ENCODE assay signal across 8 cellular contexts in the genomic region with DNA sequence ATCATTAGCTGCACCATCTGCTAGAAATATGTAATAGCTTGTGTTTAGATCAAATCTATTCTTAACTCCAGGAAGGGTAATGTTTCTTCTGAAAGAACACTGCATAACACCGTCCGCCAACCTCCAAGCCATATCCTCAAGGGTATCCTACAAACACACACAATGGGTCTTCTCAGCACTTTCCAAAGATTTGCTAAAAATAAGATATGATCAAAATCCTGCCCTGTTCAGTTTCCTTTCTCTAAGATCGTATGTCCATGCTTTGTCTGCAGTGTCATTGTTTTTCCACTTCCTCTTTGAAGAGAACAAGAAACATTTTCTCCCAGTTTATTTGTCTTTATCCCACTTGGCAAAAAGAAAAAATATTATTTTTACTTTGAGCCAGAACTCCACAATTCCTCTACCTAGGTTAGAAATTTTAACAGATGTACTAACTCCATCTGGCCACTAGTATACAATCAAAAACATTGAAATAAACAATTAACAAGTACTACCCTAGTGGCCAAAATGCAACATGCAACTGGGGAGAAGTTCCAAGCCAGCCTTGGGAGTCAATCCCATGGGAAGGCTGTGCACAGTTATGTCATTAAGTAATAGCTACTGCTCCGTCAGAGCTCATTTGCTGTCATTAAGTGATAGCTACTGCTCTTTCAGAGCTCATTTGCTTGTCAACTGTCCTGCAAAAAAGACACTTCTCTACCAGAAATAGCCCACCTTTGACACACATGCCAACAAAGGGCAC. TPM values are rescaled to one million over a fixed set of nuclear protein-coding genes. Genes with fewer than 3 reads are reported as not detected.
DNase-seq lines count a peak whose midpoint lies in the region; ATAC-seq, FAIRE-seq and TF ChIP-seq lines count a peak whose summit lies in the region.

No MANE protein-coding gene starts in this region.

- no peak overlapping the region for H3K4me3 Mint-ChIP-seq in progenitor cell of endocrine pancreas (ENCODE audit: low read depth)

- H3K4me1 Mint-ChIP-seq in progenitor cell of endocrine pancreas (ENCODE audit: low read depth) = no peaks in the 10 kb centered on the region

- H3K4me3 ChIP-seq in right atrium auricular region (no peak overlapping the region), dorsolateral prefrontal cortex (peak overlapping the region in 1 of 59 donors; percentile 4)

- FAIRE-seq in frontal cortex (lab: Jason Lieb, UNC) = no peak

- no peaks in the 10 kb centered on the region for H3K9me3 ChIP-seq in right atrium auricular region

- intact Hi-C loops in Right ventricle myocardium superior (cut with DNase I) = no loop called here
- intact Hi-C loops in dorsolateral prefrontal cortex (cut with DNase I) = no loop called here

- H3K36me3 Mint-ChIP-seq in progenitor cell of endocrine pancreas (ENCODE audit: insufficient read depth) = peaks cover 5% of the 10 kb centered on the region

- DNase-seq in Right ventricle myocardium superior (no peak), right atrium auricular region (ENCODE audit: low spot score) (no peak), NAMALWA (ENCODE audit: low spot score) (peak; percentile 47), dorsolateral prefrontal cortex (no peak), progenitor cell of endocrine pancreas (ENCODE audit: low spot score, unreplicated experiment) (no peak), globus pallidus (ENCODE audit: low spot score) (no peak), frontal cortex (ENCODE audit: low spot score in 2 of 2) (no peak), T1000 (lab: John Stamatoyannopoulos, UW) (no peak)

- no peaks in the 10 kb centered on the region for H3K27me3 Mint-ChIP-seq in progenitor cell of endocrine pancreas

- H3K27me3 ChIP-seq in right atrium auricular region (no peaks in the 10 kb centered on the region), dorsolateral prefrontal cortex (no peaks in the 10 kb centered on the region)

- ATAC-seq in Right ventricle myocardium superior (ENCODE audit: poor library complexity) = peak; percentile 75

- H3K36me3 ChIP-seq in right atrium auricular region = no peaks in the 10 kb centered on the region

- H3K27ac ChIP-seq in right atrium auricular region (peak overlapping the region in 1 of 2 donors; percentile 44), dorsolateral prefrontal cortex (peak overlapping the region in 3 of 59 donors; percentile 1 to 31 (median 13))

- no peak overlapping the region for H3K27ac Mint-ChIP-seq in progenitor cell of endocrine pancreas

- H3K9me3 Mint-ChIP-seq in progenitor cell of endocrine pancreas (ENCODE audit: low read depth) = no peaks in the 10 kb centered on the region

- TF ChIP-seq CTCF in right atrium auricular region (IDR thresholded peaks at IDR 0.05) = peak in 1 of 2 donors; percentile 51
- TF ChIP-seq CTCF in dorsolateral prefrontal cortex (IDR thresholded peaks at IDR 0.05 in 54 of 56, conservative IDR thresholded peaks at IDR 0.05 in 2 of 56; ENCODE audit: low read depth in 1 of 56, partially characterized antibody in 56 of 56) = peak in 45 of 56 donors; percentile 11 to 58 (median 34)
- TF ChIP-seq CTCF in progenitor cell of endocrine pancreas (IDR thresholded peaks at IDR 0.05; ENCODE audit: unreplicated experiment) = peak; percentile 59

- no peaks in the 10 kb centered on the region for H3K4me1 ChIP-seq in right atrium auricular region

RNA-seq across cellular contexts. Expression of a gene that starts 37.8 kb away (rescaled TPM):
- total RNA-seq in Right ventricle myocardium superior = 2.7 TPM
- total RNA-seq in right atrium auricular region = 1 to 10 TPM; 3.4 to 3.5 TPM
- total RNA-seq in dorsolateral prefrontal cortex = 1 to 10 TPM in 32 of 120 experiments, under 1 TPM in 71, not detected in 17; 0.16 to 4.9 (median 0.66) TPM
- total RNA-seq in progenitor cell of endocrine pancreas = 7.6 and 8.6 TPM in 2 replicates
- 2.4 TPM for total RNA-seq in frontal cortex
